1 cellular context compared by ENCODE assay signal in genomic region chr11:125591659-125592304, GRCh38.
TF ChIP-seq lines count a peak whose summit lies in the region.

No MANE protein-coding gene starts in this region.

TF ChIP-seq in HepG2, 621 proteins besides CTCF, POLR2A, EP300 and RAD21 (continued from another document):
- TF ChIP-seq ZNF564 (CRISPR knock-in tag; IDR thresholded peaks at IDR 0.05) = 0 out of 2 replicates have a peak, but pooled peaks have one; percentile 15
- no peak for TF ChIP-seq ZBTB25 (CRISPR knock-in tag; IDR thresholded peaks at IDR 0.05)
- TF ChIP-seq NR2F1 (CRISPR knock-in tag; IDR thresholded peaks at IDR 0.05) = no peak
- 0 out of 2 replicates have a peak, but pooled peaks have one; percentile 30 for TF ChIP-seq ARNT2 (CRISPR knock-in tag; IDR thresholded peaks at IDR 0.05; ENCODE audit: low read depth)
- peak; percentile 52; the same call in 1 of the 2 replicates for TF ChIP-seq RBFOX2 (IDR thresholded peaks at IDR 0.05; ENCODE audit: low read depth, low read length)
- peak; percentile 41; the same call in 1 of the 2 replicates for TF ChIP-seq MYC (CRISPR knock-in tag; IDR thresholded peaks at IDR 0.05; ENCODE audit: borderline replicate concordance)
- 0 out of 2 replicates have a peak, but pooled peaks have one; percentile 34 for TF ChIP-seq ZSCAN5A (CRISPR knock-in tag; IDR thresholded peaks at IDR 0.05; ENCODE audit: borderline replicate concordance)
- TF ChIP-seq ZNF558 (CRISPR knock-in tag; IDR thresholded peaks at IDR 0.05; ENCODE audit: borderline replicate concordance) = peak; percentile 85; the same call in 1 of the 2 replicates
- TF ChIP-seq BORCS8-MEF2B (CRISPR knock-in tag; IDR thresholded peaks at IDR 0.05) = peak; percentile 24; the same call in 1 of the 2 replicates
- 0 out of 2 replicates have a peak, but pooled peaks have one; percentile 5 for TF ChIP-seq MXD4 (CRISPR knock-in tag; IDR thresholded peaks at IDR 0.05)
- no peak for TF ChIP-seq ATM (IDR thresholded peaks at IDR 0.05; ENCODE audit: borderline replicate concordance)
